Comparison of ENCODE assay signal across 8 cellular contexts in genomic region chr5:159773062-159773924, GRCh38.
DNase-seq lines count a peak whose midpoint lies in the region; FAIRE-seq and TF ChIP-seq lines count a peak whose summit lies in the region.

No MANE protein-coding gene starts in this region.

- no peaks in the 10 kb centered on the region for H3K36me3 ChIP-seq in colonic mucosa

- intact Hi-C loops in colonic mucosa (cut with DNase I), result no loop called here

- POLR2A ChIA-PET in activated CD4-positive, alpha-beta T cell treated with anti-CD3 and anti-CD28 coated beads, Interleukin-2, amount 10 ng/mL, durations not matched to agents 7 days and 5 days (lab: Charles Lee), result no interaction called here

- H3K4me3 ChIP-seq in HFF-Myc (replicated peaks; ENCODE audit: low read depth, low read length) (peak overlapping the region; percentile 29), colonic mucosa (peak overlapping the region; percentile 17)

- CTCF ChIA-PET in activated CD4-positive, alpha-beta T cell treated with anti-CD3 and anti-CD28 coated beads, Interleukin-2, amount 10 ng/mL, durations not matched to agents 7 days and 5 days (lab: Charles Lee), result interaction anchor here (0.7 kb wide), 1 partner anchor 36 kb away, joined by 6 read pairs; no protein-coding TSS in a partner anchor

- TF ChIP-seq CTCF in HFF-Myc (IDR thresholded peaks at IDR 0.05; ENCODE audit: low read depth, low read length, missing control alignments) (peak; percentile 19), colonic mucosa (IDR thresholded peaks at IDR 0.05) (no peak)

- DNase-seq in GM12892 (ENCODE audit: insufficient read length) (peak; percentile 47), HFF-Myc (ENCODE audit: extremely low read depth, low read depth) (no peak), NCI-H1092 (lab: John Stamatoyannopoulos, UW) (peak; percentile 31), colonic mucosa (peak; percentile 30), left kidney (ENCODE audit: low read depth, low spot score) (peak; percentile 88), NK-92 (lab: John Stamatoyannopoulos, UW; ENCODE audit: unreplicated experiment) (no peak)
- peak; percentile 73 for DNase-seq in activated CD4-positive, alpha-beta T cell treated with anti-CD3 and anti-CD28 coated beads, Interleukin-2, amount 10 ng/mL, durations not matched to agents 7 days and 5 days
- DNase-seq in stimulated activated CD4-positive, alpha-beta T cell treated with anti-CD3 and anti-CD28 coated beads, Interleukin-1b, Interleukin-23, amount 100 ng/mL, for 48 hours, result peak; percentile 87

- H3K27me3 ChIP-seq in colonic mucosa, result no peaks in the 10 kb centered on the region

- peak overlapping the region; percentile 76 for H3K27ac Mint-ChIP-seq in activated CD4-positive, alpha-beta T cell treated with anti-CD3 and anti-CD28 coated beads, Interleukin-2, amount 10 ng/mL, durations not matched to agents 7 days and 5 days

- H3K9me3 ChIP-seq in colonic mucosa, result no peaks in the 10 kb centered on the region

- H3K27ac ChIP-seq in colonic mucosa, result no peak overlapping the region

- peaks cover 32% of the 10 kb centered on the region for H3K27me3 Mint-ChIP-seq in activated CD4-positive, alpha-beta T cell treated with anti-CD3 and anti-CD28 coated beads, Interleukin-2, amount 10 ng/mL, durations not matched to agents 7 days and 5 days

- H3K4me1 ChIP-seq in colonic mucosa, result no peaks in the 10 kb centered on the region

- no peak for FAIRE-seq in GM12892 (lab: Jason Lieb, UNC)

- no peaks in the 10 kb centered on the region for H3K36me3 Mint-ChIP-seq in activated CD4-positive, alpha-beta T cell treated with anti-CD3 and anti-CD28 coated beads, Interleukin-2, amount 10 ng/mL, durations not matched to agents 7 days and 5 days (ENCODE audit: low read depth)

- H3K4me1 Mint-ChIP-seq in activated CD4-positive, alpha-beta T cell treated with anti-CD3 and anti-CD28 coated beads, Interleukin-2, amount 10 ng/mL, durations not matched to agents 7 days and 5 days, result peaks cover 15% of the 10 kb centered on the region

- no peak for TF ChIP-seq POLR2A in GM12892 (IDR thresholded peaks at IDR 0.05; ENCODE audit: low read depth, low read length)

- peak overlapping the region; percentile 54 for H3K4me3 Mint-ChIP-seq in activated CD4-positive, alpha-beta T cell treated with anti-CD3 and anti-CD28 coated beads, Interleukin-2, amount 10 ng/mL, durations not matched to agents 7 days and 5 days

- no peaks in the 10 kb centered on the region for H3K9me3 Mint-ChIP-seq in activated CD4-positive, alpha-beta T cell treated with anti-CD3 and anti-CD28 coated beads, Interleukin-2, amount 10 ng/mL, durations not matched to agents 7 days and 5 days

- no peak overlapping the region for H3K9ac ChIP-seq in colonic mucosa (ENCODE audit: low read depth in 2 of 2, low read length in 2 of 2)

Comparison
In these comparisons a context has a peak if more than half of its experiments do, and no peak if none do; other contexts are left out.
1. DNase-seq: peak in GM12892 (single experiment), NCI-H1092 (single experiment), activated CD4-positive, alpha-beta T cell treated with anti-CD3 and anti-CD28 coated beads, Interleukin-2, amount 10 ng/mL, durations not matched to agents 7 days and 5 days (single experiment), colonic mucosa (single experiment), left kidney (single experiment) and stimulated activated CD4-positive, alpha-beta T cell treated with anti-CD3 and anti-CD28 coated beads, Interleukin-1b, Interleukin-23, amount 100 ng/mL, for 48 hours (single experiment); none in HFF-Myc (single experiment) and NK-92 (single experiment).